Comparison of ENCODE assay signal across 11 cellular contexts in the genomic region with DNA sequence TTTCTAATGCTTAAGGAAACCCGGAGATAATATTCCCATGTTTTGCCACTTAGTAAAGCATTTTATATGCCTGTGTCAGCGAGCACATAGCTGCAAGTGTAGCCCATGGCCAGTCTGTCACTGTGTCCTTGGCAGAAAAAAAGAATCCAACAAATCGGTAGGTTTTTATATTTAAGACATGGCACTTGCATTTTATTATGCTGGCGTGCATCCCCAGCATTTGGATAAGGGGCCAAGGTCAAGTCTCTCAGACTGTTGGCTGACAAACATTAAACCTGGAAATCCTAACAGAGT. TPM values are rescaled to one million over a fixed set of nuclear protein-coding genes. Genes with fewer than 3 reads are reported as not detected.
DNase-seq lines count a peak whose midpoint lies in the region; ATAC-seq, FAIRE-seq and TF ChIP-seq lines count a peak whose summit lies in the region.
"Had no signal": no experiment of that assay in that cellular context is flagged by ENCODE, and none has a peak within 500 bp of the region (broad histone marks: within the 10 kb centered on the region; RNA-seq: fewer than 3 reads in every experiment).

No MANE protein-coding gene starts in this region.

- intact Hi-C loops in Calu3 (cut with micrococcal nuclease; ENCODE audit: unreplicated experiment): loop anchor here (5.0 kb wide), 2 partner anchors 167 to 237 kb away; no protein-coding TSS in a partner anchor
- intact Hi-C loops in posterior vena cava (cut with DNase I): loop anchor here in 1 of 2 donors (10.0 kb wide), 1 partner anchor 281 kb away; no protein-coding TSS in a partner anchor

- H3K4me1 Mint-ChIP-seq in Calu3 (ENCODE audit: low read depth, unreplicated experiment) (peaks cover 19% of the 10 kb centered on the region), T-cell (peaks cover 35 to 41% (median 40%) of the 10 kb centered on the region in 3 donors), glutamatergic neuron (ENCODE audit: low read depth, unreplicated experiment) (peaks cover 12% of the 10 kb centered on the region)

- POLR2A ChIA-PET in A549 (lab: Yijun Ruan, JAX) (interaction anchor here (0.6 kb wide), 2 partner anchors 157 to 186 kb away, joined by 3 read pairs; no protein-coding TSS in a partner anchor), T-cell (lab: Charles Lee) (interaction anchor here in 1 of 2 donors (0.6 kb wide), 1 partner anchor 157 kb away, joined by 4 read pairs; no protein-coding TSS in a partner anchor)

- H3K4me3 Mint-ChIP-seq in Calu3 (ENCODE audit: low read depth, unreplicated experiment): peak overlapping the region; percentile 88
- peak overlapping the region; percentile 45 to 99 (median 97) for H3K4me3 Mint-ChIP-seq in T-cell
- peak overlapping the region; percentile 51 for H3K4me3 Mint-ChIP-seq in glutamatergic neuron (ENCODE audit: unreplicated experiment)

- H3K4me1 ChIP-seq in A549: peaks cover 11% of the 10 kb centered on the region; the same call in 1 of the 3 replicates

- peak overlapping the region; percentile 52 for H3K4me2 ChIP-seq in A549

- H3K27ac ChIP-seq in A549: peak overlapping the region in 1 of 2 experiments; percentile 94; a peak in 3 of 6 replicates

- DNase-seq in A549 (ENCODE audit: low read depth in 1 of 2, low spot score in 1 of 2): no peak
- DNase-seq in Calu3: no peak
- no peak for DNase-seq in T-cell
- DNase-seq in glutamatergic neuron: no peak
- DNase-seq in glomerular visceral epithelial cell (ENCODE audit: extremely low spot score): no peak
- DNase-seq in pons (ENCODE audit: low spot score): no peak
- DNase-seq in NCI-H1930 (lab: John Stamatoyannopoulos, UW): no peak
- no peak for DNase-seq in posterior vena cava (ENCODE audit: low spot score)
- DNase-seq: activated CD4-positive, alpha-beta T cell treated with anti-CD3 and anti-CD28 coated beads for 1 hour had no signal

- no peak for TF ChIP-seq POLR2A in A549 (IDR thresholded peaks at IDR 0.05; ENCODE audit: low read length)

- CTCF ChIA-PET in A549 (lab: Yijun Ruan, JAX): interaction anchor here (1.0 kb wide), 1 partner anchor 42 kb away, joined by 3 read pairs; no protein-coding TSS in a partner anchor
- CTCF ChIA-PET in Calu3 (lab: Charles Lee): interaction anchor here (0.7 kb wide), 2 partner anchors 80 to 137 kb away, joined by 3 to 4 read pairs; no protein-coding TSS in a partner anchor
- CTCF ChIA-PET in T-cell (lab: Charles Lee): interaction anchor here in 1 of 2 donors (0.6 kb wide), 1 partner anchor 437 kb away, joined by 4 read pairs; no protein-coding TSS in a partner anchor

- FAIRE-seq in A549 (lab: Jason Lieb, UNC): no peak
- FAIRE-seq: GM18507 had no signal

- 48% methylated on average over 4 of the region's 4 CpGs for WGBS in A549 (ENCODE audit: missing lambda C conversion rate)

- H3K27me3 Mint-ChIP-seq in Calu3 (ENCODE audit: unreplicated experiment): no peaks in the 10 kb centered on the region
- no peaks in the 10 kb centered on the region for H3K27me3 Mint-ChIP-seq in T-cell
- peaks cover 5% of the 10 kb centered on the region for H3K27me3 Mint-ChIP-seq in glutamatergic neuron (ENCODE audit: unreplicated experiment)

- H3K9me3 Mint-ChIP-seq in Calu3 (ENCODE audit: low read depth, unreplicated experiment) (peaks cover 3% of the 10 kb centered on the region), T-cell (no peaks in the 10 kb centered on the region), glutamatergic neuron (ENCODE audit: unreplicated experiment) (peaks cover 4% of the 10 kb centered on the region)

- ATAC-seq in A549 (no peak), T-cell (replicated peaks in 1 of 4) (no peak)
- ATAC-seq: Right ventricle myocardium inferior had no signal

- TF ChIP-seq EP300 in A549 (IDR thresholded peaks at IDR 0.05): no peak

- peaks cover 5% of the 10 kb centered on the region; the same call in 1 of the 3 replicates for H3K9me3 ChIP-seq in A549

- TF ChIP-seq RAD21 in A549 (conservative IDR thresholded peaks at IDR 0.05 in 1 of 2, IDR thresholded peaks at IDR 0.05 in 1 of 2): no peak

- BruUV-seq in Calu3 (replicated peaks; lab: Mats Ljungman, UMichigan): no TSS peak

- peak overlapping the region; percentile 73 for H3K4me3 ChIP-seq in A549

- H3K27ac Mint-ChIP-seq in Calu3 (ENCODE audit: unreplicated experiment) (no peak overlapping the region), T-cell (no peak overlapping the region), glutamatergic neuron (ENCODE audit: unreplicated experiment) (no peak overlapping the region)

- no peak for TF ChIP-seq CTCF in A549 (IDR thresholded peaks at IDR 0.05)
- no peak for TF ChIP-seq CTCF in Calu3 (IDR thresholded peaks at IDR 0.05; ENCODE audit: unreplicated experiment)
- TF ChIP-seq CTCF in glutamatergic neuron (IDR thresholded peaks at IDR 0.05; ENCODE audit: partially characterized antibody, unreplicated experiment): no peak

- H3K36me3 Mint-ChIP-seq in Calu3 (ENCODE audit: insufficient read depth, unreplicated experiment) (peaks cover 35% of the 10 kb centered on the region), T-cell (peaks cover 12% of the 10 kb centered on the region), glutamatergic neuron (ENCODE audit: unreplicated experiment) (no peaks in the 10 kb centered on the region)

TF ChIP-seq in A549, 52 proteins besides CTCF, POLR2A, EP300 and RAD21:
- 0 out of 2 replicates have a peak, but pooled peaks have one; percentile 1 for TF ChIP-seq CHD4 (IDR thresholded peaks at IDR 0.05; ENCODE audit: borderline replicate concordance)
- no peak for TF ChIP-seq EHMT2 (IDR thresholded peaks at IDR 0.05; ENCODE audit: low read depth)
- no peak for TF ChIP-seq PBX3 (IDR thresholded peaks at IDR 0.05)
- no peak for TF ChIP-seq NR3C1 (IDR thresholded peaks at IDR 0.05)
- TF ChIP-seq, protein P1, sequence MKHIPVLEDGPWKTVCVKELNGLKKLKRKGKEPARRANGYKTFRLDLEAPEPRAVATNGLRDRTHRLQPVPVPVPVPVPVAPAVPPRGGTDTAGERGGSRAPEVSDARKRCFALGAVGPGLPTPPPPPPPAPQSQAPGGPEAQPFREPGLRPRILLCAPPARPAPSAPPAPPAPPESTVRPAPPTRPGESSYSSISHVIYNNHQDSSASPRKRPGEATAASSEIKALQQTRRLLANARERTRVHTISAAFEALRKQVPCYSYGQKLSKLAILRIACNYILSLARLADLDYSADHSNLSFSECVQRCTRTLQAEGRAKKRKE (CRISPR knock-in tag; IDR thresholded peaks at IDR 0.05; ENCODE audit: low read depth): no peak
- no peak for TF ChIP-seq USF2 (IDR thresholded peaks at IDR 0.05)
TF ChIP-seq in A549: peak in this region for 1.

RNA-seq across cellular contexts. Expression of gene ZNF184, which starts 1.2 kb away (rescaled TPM):
- 4.1 and 4.9 TPM in 2 replicates for polyA plus RNA-seq in A549 (2011; rRNA removed)
- 0.62 and 0.63 TPM in 2 replicates for polyA plus RNA-seq in A549 (2012; cell fraction: cytosol; rRNA removed)
- polyA plus RNA-seq in A549 (2012; cell fraction: nucleus; rRNA removed): 0.36 and 0.48 TPM in 2 replicates
- 2.4 to 2.5 TPM (median 2.5 TPM) in 3 replicates for polyA plus RNA-seq in A549 (2017; fragmentation: RNase III; extraction: RNeasy Plus Mini Kit Qiagen cat#74134 plus additional on column Dnase treatment)
- polyA minus RNA-seq in A549 (2011; rRNA and poly(A)+ RNA removed): 2.7 and 3.2 TPM in 2 replicates
- 11.0 and 11.6 TPM in 2 replicates for total RNA-seq in Calu3 (2022)
- 10 to 100 TPM; 11.2 to 14.3 (median 12.5) TPM for total RNA-seq in T-cell
- 10.8 TPM for total RNA-seq in glutamatergic neuron (ENCODE audit: unreplicated experiment)
- 1 to 10 TPM; 6.3 to 6.5 TPM for total RNA-seq in posterior vena cava
